ENCODE assay signal across 26 cellular contexts in genomic region chr10:85593226-85593625, GRCh38.
"Had no signal": no experiment of that assay in that cellular context is flagged by ENCODE, and none has a peak within 500 bp of the region (broad histone marks: within the 10 kb centered on the region; RNA-seq: fewer than 3 reads in every experiment).

No MANE protein-coding gene starts in this region.

- H3K27ac ChIP-seq: adrenal gland, body of pancreas, esophagus squamous epithelium, gastroesophageal sphincter, heart right ventricle, VCaP had no signal

- H3K36me3 ChIP-seq: adrenal gland, esophagus squamous epithelium, gastroesophageal sphincter, heart right ventricle had no signal

- H3K27me3 Mint-ChIP-seq: activated CD4-positive, alpha-beta memory T cell treated with anti-CD3 and anti-CD28 coated beads, Interleukin-2, amount 10 ng/mL, durations not matched to agents 7 days and 5 days; activated naive CD4-positive, alpha-beta T cell treated with anti-CD3 and anti-CD28 coated beads, Interleukin-2, amount 50 U/mL, for 24 hours; activated naive CD8-positive, alpha-beta T cell treated with anti-CD3 and anti-CD28 coated beads for 36 hours; activated naive CD8-positive, alpha-beta T cell treated with anti-CD3 and anti-CD28 coated beads, Interleukin-2, amount 50 U/mL, for 24 hours; activated T-helper 17 cell treated with anti-CD3 and anti-CD28 coated beads, Interleukin-2, amount 50 U/mL, for 72 hours; effector memory CD8-positive, alpha-beta T cell had no signal

- H3K4me3 Mint-ChIP-seq: activated CD4-positive, alpha-beta memory T cell treated with anti-CD3 and anti-CD28 coated beads, Interleukin-2, amount 10 ng/mL, durations not matched to agents 7 days and 5 days; activated naive CD4-positive, alpha-beta T cell treated with anti-CD3 and anti-CD28 coated beads for 36 hours; activated naive CD4-positive, alpha-beta T cell treated with anti-CD3 and anti-CD28 coated beads, Interleukin-2, amount 50 U/mL, for 24 hours; activated naive CD8-positive, alpha-beta T cell treated with anti-CD3 and anti-CD28 coated beads for 36 hours; activated naive CD8-positive, alpha-beta T cell treated with anti-CD3 and anti-CD28 coated beads, Interleukin-2, amount 50 U/mL, for 24 hours; activated T-cell treated with anti-CD3 and anti-CD28 coated beads, Interleukin-2, amount 50 U/mL, for 4 hours; activated T-helper 17 cell treated with anti-CD3 and anti-CD28 coated beads, Interleukin-2, amount 50 U/mL, for 72 hours; effector memory CD8-positive, alpha-beta T cell; WTC11 had no signal

- H3K9me3 Mint-ChIP-seq: activated CD4-positive, alpha-beta memory T cell treated with anti-CD3 and anti-CD28 coated beads, Interleukin-2, amount 10 ng/mL, durations not matched to agents 7 days and 5 days; activated naive CD4-positive, alpha-beta T cell treated with anti-CD3 and anti-CD28 coated beads, Interleukin-2, amount 50 U/mL, for 24 hours; activated naive CD8-positive, alpha-beta T cell treated with anti-CD3 and anti-CD28 coated beads for 36 hours; activated naive CD8-positive, alpha-beta T cell treated with anti-CD3 and anti-CD28 coated beads, Interleukin-2, amount 50 U/mL, for 24 hours; activated T-cell treated with anti-CD3 and anti-CD28 coated beads, Interleukin-2, amount 50 U/mL, for 4 hours; activated T-helper 17 cell treated with anti-CD3 and anti-CD28 coated beads, Interleukin-2, amount 50 U/mL, for 72 hours; effector memory CD8-positive, alpha-beta T cell; WTC11 had no signal

- ATAC-seq: activated naive CD8-positive, alpha-beta T cell treated with anti-CD3 and anti-CD28 coated beads, Interleukin-2, amount 50 U/mL, for 24 hours; activated T-cell treated with anti-CD3 and anti-CD28 coated beads, Interleukin-2, amount 50 U/mL, for 4 hours; activated T-helper 17 cell treated with anti-CD3 and anti-CD28 coated beads, Interleukin-2, amount 50 U/mL, for 72 hours; body of pancreas; effector memory CD8-positive, alpha-beta T cell; gastroesophageal sphincter; heart right ventricle; WTC11 had no signal

- H3K27ac Mint-ChIP-seq: activated CD4-positive, alpha-beta memory T cell treated with anti-CD3 and anti-CD28 coated beads, Interleukin-2, amount 10 ng/mL, durations not matched to agents 7 days and 5 days; activated naive CD4-positive, alpha-beta T cell treated with anti-CD3 and anti-CD28 coated beads for 36 hours; activated naive CD4-positive, alpha-beta T cell treated with anti-CD3 and anti-CD28 coated beads, Interleukin-2, amount 50 U/mL, for 24 hours; activated naive CD8-positive, alpha-beta T cell treated with anti-CD3 and anti-CD28 coated beads for 36 hours; activated naive CD8-positive, alpha-beta T cell treated with anti-CD3 and anti-CD28 coated beads, Interleukin-2, amount 50 U/mL, for 24 hours; activated T-helper 17 cell treated with anti-CD3 and anti-CD28 coated beads, Interleukin-2, amount 50 U/mL, for 72 hours; effector memory CD8-positive, alpha-beta T cell; WTC11 had no signal

- H3K27me3 ChIP-seq: adrenal gland, body of pancreas, esophagus squamous epithelium, gastroesophageal sphincter had no signal

- DNase-seq: activated CD4-positive, alpha-beta memory T cell treated with anti-CD3 and anti-CD28 coated beads, Interleukin-2, amount 10 ng/mL, durations not matched to agents 7 days and 5 days; activated CD4-positive, alpha-beta T cell treated with anti-CD3 and anti-CD28 coated beads for 48 hours; activated effector memory CD4-positive, alpha-beta T cell treated with Interleukin-2 at 50 U/mL for 16 hours; activated gamma-delta T cell treated with Interleukin-2 at 50 U/mL for 16 hours; activated naive CD4-positive, alpha-beta T cell treated with anti-CD3 and anti-CD28 coated beads for 36 hours; activated naive CD8-positive, alpha-beta T cell treated with anti-CD3 and anti-CD28 coated beads for 36 hours; activated naive CD8-positive, alpha-beta T cell treated with anti-CD3 and anti-CD28 coated beads, Interleukin-2, amount 50 U/mL, for 24 hours; activated T-cell treated with anti-CD3 and anti-CD28 coated beads, Interleukin-2, amount 50 U/mL, for 4 hours; adrenal gland; aorta; body of pancreas; caudate nucleus; cortex of kidney; dermis blood vessel endothelial cell; effector CD4-positive, alpha-beta T cell; effector memory CD8-positive, alpha-beta T cell; erythroblast; esophagus squamous epithelium; foreskin melanocyte; heart right ventricle; T-helper 2 cell had no signal

- H3K36me3 Mint-ChIP-seq: activated naive CD4-positive, alpha-beta T cell treated with anti-CD3 and anti-CD28 coated beads, Interleukin-2, amount 50 U/mL, for 24 hours; activated naive CD8-positive, alpha-beta T cell treated with anti-CD3 and anti-CD28 coated beads for 36 hours; WTC11 had no signal

- H3K9me3 ChIP-seq: adrenal gland, body of pancreas, esophagus squamous epithelium, gastroesophageal sphincter had no signal

- H3K4me3 ChIP-seq: adrenal gland, body of pancreas, esophagus squamous epithelium, gastroesophageal sphincter, heart right ventricle had no signal

- H3K4me1 Mint-ChIP-seq: WTC11 had no signal

- H3K4me1 ChIP-seq: adrenal gland, body of pancreas, esophagus squamous epithelium, gastroesophageal sphincter, heart right ventricle had no signal
